Comparison of ENCODE assay signal across 22 cellular contexts in genomic region chr4:24747234-24747975, GRCh38. TPM values are rescaled to one million over a fixed set of nuclear protein-coding genes. Genes with fewer than 3 reads are reported as not detected.
"Had no signal": no experiment of that assay in that cellular context is flagged by ENCODE, and none has a peak within 500 bp of the region (broad histone marks: within the 10 kb centered on the region; RNA-seq: fewer than 3 reads in every experiment).

No MANE protein-coding gene starts in this region.

- H3K4me1 ChIP-seq: adrenal gland, ascending aorta, right lobe of liver, tibial artery had no signal

- ATAC-seq: activated T-cell treated with anti-CD3 and anti-CD28 coated beads, Interleukin-2, amount 50 U/mL, for 4 hours; right lobe of liver; stimulated activated effector memory CD8-positive, alpha-beta T cell treated with anti-CD3 and anti-CD28 coated beads, Interleukin-12 subunit alpha, Interleukin-12 subunit beta, amount 100 ng/mL, for 72 hours; stimulated activated naive CD8-positive, alpha-beta T cell treated with anti-CD3 and anti-CD28 coated beads, Interleukin-15, amount 100 ng/mL, for 72 hours; WTC11 had no signal

- H3K36me3 ChIP-seq: adrenal gland, ascending aorta, brain microvascular endothelial cell, right lobe of liver, tibial artery had no signal

- DNase-seq: activated CD8-positive, alpha-beta memory T cell treated with anti-CD3 and anti-CD28 coated beads, Interleukin-2, amount 50 U/mL, for 4 hours; activated naive CD4-positive, alpha-beta T cell; activated T-cell treated with anti-CD3 and anti-CD28 coated beads, Interleukin-2, amount 50 U/mL, for 4 hours; adrenal gland; brain microvascular endothelial cell; caudate nucleus; effector CD4-positive, alpha-beta T cell; foreskin fibroblast; glutamatergic neuron; immature natural killer cell; nephron progenitor cell; right lobe of liver; small intestine; stimulated activated CD4-positive, alpha-beta T cell treated with anti-CD3 and anti-CD28 coated beads, Interleukin-2, amount 100 ng/mL, for 24 hours; stimulated activated naive CD8-positive, alpha-beta T cell treated with anti-CD3 and anti-CD28 coated beads, Interleukin-15, amount 100 ng/mL, for 72 hours; tibial artery had no signal

- H3K4me3 ChIP-seq: adrenal gland, ascending aorta, hepatocyte, right lobe of liver, tibial artery had no signal

- H3K9me3 ChIP-seq: adrenal gland, ascending aorta, right lobe of liver, tibial artery had no signal

- H3K27ac ChIP-seq: adrenal gland, ascending aorta, brain microvascular endothelial cell, hepatocyte, right lobe of liver, tibial artery had no signal

- H3K27me3 ChIP-seq: adrenal gland, ascending aorta, brain microvascular endothelial cell, hepatocyte, right lobe of liver, tibial artery had no signal

RNA-seq across cellular contexts. Expression of gene SOD3, which starts 48.0 kb away (rescaled TPM):
- total RNA-seq: activated T-helper 2 cell treated with anti-CD3 and anti-CD28 coated beads, Interferon-gamma antibody, Interleukin-2, Interleukin-4, amounts not matched to agents 10 μg/mL and 5 μg/mL and 100 μg/mL, durations not matched to agents 14 hours and 24 hours and 36 hours; mononuclear cell had no signal
- polyA plus RNA-seq: immature natural killer cell had no signal
